ENCODE assay signal across 4 cellular contexts in genomic region chr1:155193991-155194240, GRCh38. TPM values are rescaled to one million over a fixed set of nuclear protein-coding genes. Genes with fewer than 3 reads are reported as not detected.
A peak's percentile ranks its signal among the peaks of the same experiment; 100 is the strongest.
DNase-seq lines count a peak whose midpoint lies in the region; ATAC-seq and TF ChIP-seq lines count a peak whose summit lies in the region.
"Not testable (repeated sequence)": the region's sequence is repeated elsewhere in the genome, so short reads cannot be mapped to it uniquely, and the experiment has no call there.

No MANE protein-coding gene starts in this region.

- not testable (repeated sequence) for H3K23ac ChIP-seq in H9 (ENCODE audit: insufficient read length, low read depth, low read length)

- not testable (repeated sequence) for H2AK5ac ChIP-seq in H9 (ENCODE audit: insufficient read length, low read length)

- not testable (repeated sequence) for H2BK5ac ChIP-seq in H9 (ENCODE audit: insufficient read length, low read length)

- not testable (repeated sequence) for H3K56ac ChIP-seq in H9 (ENCODE audit: insufficient read length, low read depth, low read length)

- peak overlapping the region; percentile 80 for H3K18ac ChIP-seq in H9 (ENCODE audit: insufficient read length, low read depth, low read length)

- H3K23me2 ChIP-seq in H9 (ENCODE audit: insufficient read length, low read depth, low read length, poor library complexity, severe bottlenecking) = peaks cover 28% of the 10 kb centered on the region

- peaks cover 34 to 36% (median 35%) of the 10 kb centered on the region in 3 experiments for H3K36me3 Mint-ChIP-seq in H9 (ENCODE audit: insufficient read depth in 1 of 3, low read depth in 3 of 3)
- not testable (repeated sequence) for H3K36me3 Mint-ChIP-seq in activated naive CD4-positive, alpha-beta T cell treated with anti-CD3 and anti-CD28 coated beads, Interleukin-2, amount 50 U/mL, for 24 hours

- H2BK12ac ChIP-seq in H9 (ENCODE audit: insufficient read length, low read depth, low read length) = not testable (repeated sequence)

- not testable (repeated sequence) for H3K79me1 ChIP-seq in H9 (ENCODE audit: insufficient read depth, low read depth, low read length, poor library complexity, severe bottlenecking)

- H2BK120ac ChIP-seq in H9 (ENCODE audit: low read depth, low read length, poor library complexity, severe bottlenecking) = not testable (repeated sequence)

- H3K27me3 Mint-ChIP-seq in H9 (ENCODE audit: low read depth); activated naive CD4-positive, alpha-beta T cell treated with anti-CD3 and anti-CD28 coated beads, Interleukin-2, amount 50 U/mL, for 24 hours: not testable (repeated sequence)

- peak overlapping the region; percentile 95 to 99 (median 99) for H3K27ac Mint-ChIP-seq in H9
- peak overlapping the region; percentile 98 for H3K27ac Mint-ChIP-seq in activated naive CD4-positive, alpha-beta T cell treated with anti-CD3 and anti-CD28 coated beads, Interleukin-2, amount 50 U/mL, for 24 hours

- not testable (repeated sequence) for H3T11ph ChIP-seq in H9 (ENCODE audit: low read length)

- H4K91ac ChIP-seq in H9 (ENCODE audit: insufficient read length, low read depth, low read length) = peak overlapping the region; percentile 2

- H3K9ac ChIP-seq in H9 (ENCODE audit: extremely low read depth, insufficient read length, low read length) = peak overlapping the region; percentile 30
- peak overlapping the region; percentile 88 for H3K9ac ChIP-seq in skeletal muscle satellite cell (ENCODE audit: low read depth, low read length)

- H3K9me3 Mint-ChIP-seq in H9; activated naive CD4-positive, alpha-beta T cell treated with anti-CD3 and anti-CD28 coated beads, Interleukin-2, amount 50 U/mL, for 24 hours: not testable (repeated sequence)

- not testable (repeated sequence) for H3K36me3 ChIP-seq in skeletal muscle satellite cell (ENCODE audit: insufficient read depth, low read length)

- H3K4me3 ChIP-seq in right cardiac atrium (ENCODE audit: low read length) (peak overlapping the region; percentile 11), skeletal muscle satellite cell (ENCODE audit: low read length) (peak overlapping the region; percentile 77)

- H3K4me1 Mint-ChIP-seq in H9 = peaks cover 32 to 40% of the 10 kb centered on the region in 2 experiments
- H3K4me1 Mint-ChIP-seq in activated naive CD4-positive, alpha-beta T cell treated with anti-CD3 and anti-CD28 coated beads, Interleukin-2, amount 50 U/mL, for 24 hours = peaks cover 35% of the 10 kb centered on the region

- not testable (repeated sequence) for H2BK20ac ChIP-seq in H9 (ENCODE audit: low read depth, low read length, poor library complexity, severe bottlenecking)

- H3K14ac ChIP-seq in H9 (ENCODE audit: insufficient read depth, low read length) = peak overlapping the region; percentile 90; the same call in 1 of the 2 replicates

- H2AFZ ChIP-seq in H9 (ENCODE audit: low read length) = not testable (repeated sequence)

- H3K4me2 ChIP-seq in H9 (ENCODE audit: insufficient read depth, insufficient read length, low read length) (peak overlapping the region; percentile 56), skeletal muscle satellite cell (ENCODE audit: low read length) (peak overlapping the region; percentile 96)

- H2BK15ac ChIP-seq in H9 (ENCODE audit: low read depth, low read length) = not testable (repeated sequence)

- not testable (repeated sequence) for H4K20me1 ChIP-seq in H9 (ENCODE audit: control insufficient read depth, insufficient read depth, insufficient read length)

- H3K9me3 ChIP-seq in H9 (ENCODE audit: control insufficient read depth, low read depth, low read length); right cardiac atrium (ENCODE audit: control insufficient read depth, low read length); skeletal muscle satellite cell (replicated peaks; ENCODE audit: low read length): not testable (repeated sequence)

- H3K79me2 ChIP-seq in H9 (ENCODE audit: insufficient read depth, low read length) = peaks cover 13% of the 10 kb centered on the region; the same call in 1 of the 2 replicates

- peak overlapping the region; percentile 10 for H4K8ac ChIP-seq in H9 (replicated peaks; ENCODE audit: insufficient read length, low read depth, low read length)

- H3K4ac ChIP-seq in H9 (ENCODE audit: low read depth, low read length) = peak overlapping the region; percentile 28; the same call in 1 of the 2 replicates

- H3K27me3 ChIP-seq in H9 (ENCODE audit: insufficient read depth, low read length); right cardiac atrium (ENCODE audit: control insufficient read depth, insufficient read depth); skeletal muscle satellite cell (ENCODE audit: control insufficient read depth, insufficient read depth, low read length): not testable (repeated sequence)

- TF ChIP-seq CTCF in H9 (conservative IDR thresholded peaks at IDR 0.05) = not testable (repeated sequence)

- peak overlapping the region; percentile 95 to 99 for H3K4me3 Mint-ChIP-seq in H9
- peak overlapping the region; percentile 92 for H3K4me3 Mint-ChIP-seq in activated naive CD4-positive, alpha-beta T cell treated with anti-CD3 and anti-CD28 coated beads, Interleukin-2, amount 50 U/mL, for 24 hours

- not testable (repeated sequence) for H3K4me1 ChIP-seq in H9 (ENCODE audit: insufficient read depth, low read length); right cardiac atrium (ENCODE audit: control insufficient read depth, insufficient read depth, low read length)
- peaks cover 28% of the 10 kb centered on the region for H3K4me1 ChIP-seq in skeletal muscle satellite cell (ENCODE audit: control insufficient read depth, insufficient read depth, low read length)

- H3K27ac ChIP-seq in H9 (ENCODE audit: insufficient read length, low read depth, low read length) = not testable (repeated sequence)
- H3K27ac ChIP-seq in right cardiac atrium (ENCODE audit: low read length) = peak overlapping the region; percentile 83

- WGBS in H9 (ENCODE audit: extremely low coverage, insufficient read length, low lambda C conversion rate) = no CpG with 5 or more reads among the region's 16 CpGs
- 4% methylated on average over 16 of the region's 16 CpGs for WGBS in right cardiac atrium

- H4K5ac ChIP-seq in H9 (ENCODE audit: insufficient read length, low read depth, low read length) = not testable (repeated sequence)

- intact Hi-C loops in right cardiac atrium (cut with DNase I) = not testable (repeated sequence)

- DNase-seq in H9, right cardiac atrium: not testable (repeated sequence)

- not testable (repeated sequence) for ATAC-seq in right cardiac atrium

RNA-seq across cellular contexts. Expression of gene THBS3, which starts 13.8 kb away (rescaled TPM):
- total RNA-seq in H9 (2021) (5.0 and 5.9 TPM in 2 replicates), right cardiac atrium (10 to 100 TPM; 16.5 to 33.4 (median 20.1) TPM)
- polyA plus RNA-seq in right cardiac atrium = 19.6 TPM
- total RNA-seq in skeletal muscle satellite cell (2012; rRNA removed) = 8.3 and 11.2 TPM in 2 replicates

RNA-seq across cellular contexts. Expression of gene MTX1, which starts 14.6 kb away (rescaled TPM):
- total RNA-seq in H9 (2021) (43.6 and 45.0 TPM in 2 replicates), right cardiac atrium (10 to 100 TPM; 20.1 to 24.3 (median 21.1) TPM)
- polyA plus RNA-seq in right cardiac atrium = 31.9 TPM
- 52.4 and 56.3 TPM in 2 replicates for total RNA-seq in skeletal muscle satellite cell (2012; rRNA removed)

RNA-seq across cellular contexts. Expression of gene TRIM46, which starts 20.3 kb away (rescaled TPM):
- 16.5 and 18.4 TPM in 2 replicates for total RNA-seq in H9 (2021)
- total RNA-seq in right cardiac atrium = under 1 TPM; 0.17 to 0.37 (median 0.26) TPM
- 0.18 TPM for polyA plus RNA-seq in right cardiac atrium
- total RNA-seq in skeletal muscle satellite cell (2012; rRNA removed) = 3.0 and 3.5 TPM in 2 replicates

RNA-seq across cellular contexts. Expression of gene KRTCAP2, which starts 20.8 kb away (rescaled TPM):
- total RNA-seq in H9 (2021) = 149 and 152 TPM in 2 replicates
- 100 to 1,000 TPM; 122 to 150 (median 130) TPM for total RNA-seq in right cardiac atrium
- polyA plus RNA-seq in right cardiac atrium = 217 TPM
- total RNA-seq in skeletal muscle satellite cell (2012; rRNA removed) = 109 and 185 TPM in 2 replicates

RNA-seq across cellular contexts. Expression of gene DPM3, which starts 53.6 kb away (rescaled TPM):
- total RNA-seq in H9 (2021) (47.4 and 48.5 TPM in 2 replicates), right cardiac atrium (10 to 100 TPM; 71.2 to 81.6 (median 74.6) TPM)
- 186 TPM for polyA plus RNA-seq in right cardiac atrium
- total RNA-seq in skeletal muscle satellite cell (2012; rRNA removed) = 31.5 and 74.5 TPM in 2 replicates

Comparison
In these comparisons a context has a peak if more than half of its experiments do, and no peak if none do; other contexts are left out.
1. RNA of gene TRIM46, which starts 20.3 kb away (total RNA-seq): 16.5 to 18.4 TPM in H9; 0.17 to 0.37 TPM in right cardiac atrium; every median in the first group is over 10 times any median in the second.